ENCODE assay signal across 18 cellular contexts in genomic region chr10:100917071-100917470, GRCh38. TPM values are rescaled to one million over a fixed set of nuclear protein-coding genes. Genes with fewer than 3 reads are reported as not detected.
DNase-seq lines count a peak whose midpoint lies in the region; ATAC-seq and TF ChIP-seq lines count a peak whose summit lies in the region.
"Had no signal": no experiment of that assay in that cellular context is flagged by ENCODE, and none has a peak within 500 bp of the region (broad histone marks: within the 10 kb centered on the region; RNA-seq: fewer than 3 reads in every experiment).

No MANE protein-coding gene starts in this region.

- peaks cover 25% of the 10 kb centered on the region for H3K4me1 ChIP-seq in lower lobe of right lung

- H3K9me3 ChIP-seq in lower lobe of right lung, result no peaks in the 10 kb centered on the region

- H3K4me1 Mint-ChIP-seq in activated naive CD8-positive, alpha-beta T cell (ENCODE audit: low read depth), result peaks cover 29% of the 10 kb centered on the region
- peaks cover 32% of the 10 kb centered on the region for H3K4me1 Mint-ChIP-seq in activated naive CD8-positive, alpha-beta T cell treated with anti-CD3 and anti-CD28 coated beads, Interleukin-2, amount 50 U/mL, for 24 hours
- peaks cover 35% of the 10 kb centered on the region for H3K4me1 Mint-ChIP-seq in activated T-helper 1 cell treated with anti-CD3 and anti-CD28 coated beads, Interleukin-12 subunit alpha, Interleukin-12 subunit beta, Interleukin-2, Interleukin-4 antibody, amounts not matched to agents 30 ng/mL and 10 ng/mL and 1 ng/mL, durations not matched to agents 14 hours and 24 hours and 36 hours (ENCODE audit: low read depth)
- H3K4me1 Mint-ChIP-seq in glutamatergic neuron (ENCODE audit: low read depth, unreplicated experiment), result peaks cover 20% of the 10 kb centered on the region
- H3K4me1 Mint-ChIP-seq in stimulated activated effector memory CD8-positive, alpha-beta T cell treated with anti-CD3 and anti-CD28 coated beads, Interleukin-12 subunit alpha, Interleukin-12 subunit beta, amount 100 ng/mL, for 72 hours, result peaks cover 27% of the 10 kb centered on the region

- peaks cover 2% of the 10 kb centered on the region for H3K36me3 Mint-ChIP-seq in activated naive CD8-positive, alpha-beta T cell
- peaks cover 44% of the 10 kb centered on the region for H3K36me3 Mint-ChIP-seq in activated naive CD8-positive, alpha-beta T cell treated with anti-CD3 and anti-CD28 coated beads, Interleukin-2, amount 50 U/mL, for 24 hours (ENCODE audit: low read depth)
- H3K36me3 Mint-ChIP-seq in activated T-helper 1 cell treated with anti-CD3 and anti-CD28 coated beads, Interleukin-12 subunit alpha, Interleukin-12 subunit beta, Interleukin-2, Interleukin-4 antibody, amounts not matched to agents 30 ng/mL and 10 ng/mL and 1 ng/mL, durations not matched to agents 14 hours and 24 hours and 36 hours (ENCODE audit: low read depth), result peaks cover 23% of the 10 kb centered on the region
- no peaks in the 10 kb centered on the region for H3K36me3 Mint-ChIP-seq in glutamatergic neuron (ENCODE audit: unreplicated experiment)
- peaks cover 86% of the 10 kb centered on the region for H3K36me3 Mint-ChIP-seq in stimulated activated effector memory CD8-positive, alpha-beta T cell treated with anti-CD3 and anti-CD28 coated beads, Interleukin-12 subunit alpha, Interleukin-12 subunit beta, amount 100 ng/mL, for 72 hours

- no peak for ATAC-seq in activated naive CD8-positive, alpha-beta T cell treated with anti-CD3 and anti-CD28 coated beads, Interleukin-2, amount 50 U/mL, for 24 hours
- ATAC-seq in stimulated activated effector memory CD8-positive, alpha-beta T cell treated with anti-CD3 and anti-CD28 coated beads, Interleukin-12 subunit alpha, Interleukin-12 subunit beta, amount 100 ng/mL, for 72 hours, result no peak
- ATAC-seq in lower lobe of right lung, result no peak
- ATAC-seq: Panc1 had no signal

- intact Hi-C loops in activated T-helper 1 cell treated with anti-CD3 and anti-CD28 coated beads, Interleukin-12 subunit alpha, Interleukin-12 subunit beta, Interleukin-2, Interleukin-4 antibody, amounts not matched to agents 30 ng/mL and 10 ng/mL and 1 ng/mL, durations not matched to agents 14 hours and 24 hours and 36 hours (cut with micrococcal nuclease), result loop anchor here (10.0 kb wide), 2 partner anchors 148 to 572 kb away; partner anchors contain the start of genes KAZALD1 and SCD
- intact Hi-C loops in lower lobe of right lung (cut with DNase I), result no loop called here

- H3K36me3 ChIP-seq in lower lobe of right lung, result peaks cover 69% of the 10 kb centered on the region

- H3K4me3 ChIP-seq in lower lobe of right lung, result no peak overlapping the region

- no peaks in the 10 kb centered on the region for H3K9me3 Mint-ChIP-seq in activated naive CD8-positive, alpha-beta T cell (ENCODE audit: low read depth)
- H3K9me3 Mint-ChIP-seq in activated naive CD8-positive, alpha-beta T cell treated with anti-CD3 and anti-CD28 coated beads, Interleukin-2, amount 50 U/mL, for 24 hours, result no peaks in the 10 kb centered on the region
- H3K9me3 Mint-ChIP-seq in activated T-helper 1 cell treated with anti-CD3 and anti-CD28 coated beads, Interleukin-12 subunit alpha, Interleukin-12 subunit beta, Interleukin-2, Interleukin-4 antibody, amounts not matched to agents 30 ng/mL and 10 ng/mL and 1 ng/mL, durations not matched to agents 14 hours and 24 hours and 36 hours, result no peaks in the 10 kb centered on the region
- peaks cover 12% of the 10 kb centered on the region for H3K9me3 Mint-ChIP-seq in glutamatergic neuron (ENCODE audit: unreplicated experiment)
- no peaks in the 10 kb centered on the region for H3K9me3 Mint-ChIP-seq in stimulated activated effector memory CD8-positive, alpha-beta T cell treated with anti-CD3 and anti-CD28 coated beads, Interleukin-12 subunit alpha, Interleukin-12 subunit beta, amount 100 ng/mL, for 72 hours

- DNase-seq in activated naive CD8-positive, alpha-beta T cell treated with anti-CD3 and anti-CD28 coated beads, Interleukin-2, amount 50 U/mL, for 24 hours, result no peak
- DNase-seq in activated T-helper 1 cell treated with anti-CD3 and anti-CD28 coated beads, Interleukin-12 subunit alpha, Interleukin-12 subunit beta, Interleukin-2, Interleukin-4 antibody, amounts not matched to agents 30 ng/mL and 10 ng/mL and 1 ng/mL, durations not matched to agents 14 hours and 24 hours and 36 hours (ENCODE audit: low spot score), result no peak
- DNase-seq in glutamatergic neuron (no peak), lower lobe of right lung (no peak), NCI-H1105 (lab: John Stamatoyannopoulos, UW) (no peak), NCI-H524 (lab: John Stamatoyannopoulos, UW) (no peak)
- no peak for DNase-seq in stimulated activated effector memory CD8-positive, alpha-beta T cell treated with anti-CD3 and anti-CD28 coated beads, Interleukin-12 subunit alpha, Interleukin-12 subunit beta, amount 100 ng/mL, for 72 hours (ENCODE audit: low spot score in 2 of 2)
- DNase-seq: DMS53, MV-4-11, NCI-H2029, NCI-H446 treated with DMSO at 0.1 percent for 48 hours, NCI-H526 treated with DMSO at 0.1 percent for 48 hours, SHP77 had no signal

- TF ChIP-seq CTCF in glutamatergic neuron (IDR thresholded peaks at IDR 0.05; ENCODE audit: partially characterized antibody, unreplicated experiment) (no peak), lower lobe of right lung (IDR thresholded peaks at IDR 0.05) (no peak)

- no peaks in the 10 kb centered on the region for H3K27me3 Mint-ChIP-seq in activated naive CD8-positive, alpha-beta T cell
- H3K27me3 Mint-ChIP-seq in activated naive CD8-positive, alpha-beta T cell treated with anti-CD3 and anti-CD28 coated beads, Interleukin-2, amount 50 U/mL, for 24 hours, result no peaks in the 10 kb centered on the region
- H3K27me3 Mint-ChIP-seq in activated T-helper 1 cell treated with anti-CD3 and anti-CD28 coated beads, Interleukin-12 subunit alpha, Interleukin-12 subunit beta, Interleukin-2, Interleukin-4 antibody, amounts not matched to agents 30 ng/mL and 10 ng/mL and 1 ng/mL, durations not matched to agents 14 hours and 24 hours and 36 hours (ENCODE audit: insufficient read depth), result no peaks in the 10 kb centered on the region
- peaks cover 12% of the 10 kb centered on the region for H3K27me3 Mint-ChIP-seq in glutamatergic neuron (ENCODE audit: unreplicated experiment)

- no peaks in the 10 kb centered on the region for H3K27me3 ChIP-seq in lower lobe of right lung (ENCODE audit: low read depth)

- H3K27ac ChIP-seq in lower lobe of right lung, result no peak overlapping the region
- H3K27ac ChIP-seq: HL-60, RWPE1 had no signal

- H3K27ac Mint-ChIP-seq in activated naive CD8-positive, alpha-beta T cell, result peak overlapping the region; percentile 78
- no peak overlapping the region for H3K27ac Mint-ChIP-seq in activated naive CD8-positive, alpha-beta T cell treated with anti-CD3 and anti-CD28 coated beads, Interleukin-2, amount 50 U/mL, for 24 hours
- peak overlapping the region; percentile 63 for H3K27ac Mint-ChIP-seq in activated T-helper 1 cell treated with anti-CD3 and anti-CD28 coated beads, Interleukin-12 subunit alpha, Interleukin-12 subunit beta, Interleukin-2, Interleukin-4 antibody, amounts not matched to agents 30 ng/mL and 10 ng/mL and 1 ng/mL, durations not matched to agents 14 hours and 24 hours and 36 hours
- H3K27ac Mint-ChIP-seq in glutamatergic neuron (ENCODE audit: unreplicated experiment), result peak overlapping the region; percentile 85
- peak overlapping the region; percentile 85 for H3K27ac Mint-ChIP-seq in stimulated activated effector memory CD8-positive, alpha-beta T cell treated with anti-CD3 and anti-CD28 coated beads, Interleukin-12 subunit alpha, Interleukin-12 subunit beta, amount 100 ng/mL, for 72 hours

- H3K4me3 Mint-ChIP-seq in activated naive CD8-positive, alpha-beta T cell, result no peak overlapping the region
- no peak overlapping the region for H3K4me3 Mint-ChIP-seq in activated naive CD8-positive, alpha-beta T cell treated with anti-CD3 and anti-CD28 coated beads, Interleukin-2, amount 50 U/mL, for 24 hours
- no peak overlapping the region for H3K4me3 Mint-ChIP-seq in activated T-helper 1 cell treated with anti-CD3 and anti-CD28 coated beads, Interleukin-12 subunit alpha, Interleukin-12 subunit beta, Interleukin-2, Interleukin-4 antibody, amounts not matched to agents 30 ng/mL and 10 ng/mL and 1 ng/mL, durations not matched to agents 14 hours and 24 hours and 36 hours
- peak overlapping the region; percentile 72 for H3K4me3 Mint-ChIP-seq in glutamatergic neuron (ENCODE audit: unreplicated experiment)
- no peak overlapping the region for H3K4me3 Mint-ChIP-seq in stimulated activated effector memory CD8-positive, alpha-beta T cell treated with anti-CD3 and anti-CD28 coated beads, Interleukin-12 subunit alpha, Interleukin-12 subunit beta, amount 100 ng/mL, for 72 hours

RNA-seq across cellular contexts. Expression of gene SLF2, which starts 4.3 kb away (rescaled TPM):
- 33.4 and 36.1 TPM in 2 replicates for total RNA-seq in activated T-helper 1 cell treated with anti-CD3 and anti-CD28 coated beads, Interleukin-12 subunit alpha, Interleukin-12 subunit beta, Interleukin-2, Interleukin-4 antibody, amounts not matched to agents 30 ng/mL and 10 ng/mL and 1 ng/mL, durations not matched to agents 14 hours and 24 hours and 36 hours
- total RNA-seq in glutamatergic neuron (ENCODE audit: unreplicated experiment) (35.9 TPM), lower lobe of right lung (34.4 TPM)

RNA-seq across cellular contexts. Expression of gene SEMA4G, which starts 52.2 kb away (rescaled TPM):
- 0.31 and 0.83 TPM in 2 replicates for total RNA-seq in activated T-helper 1 cell treated with anti-CD3 and anti-CD28 coated beads, Interleukin-12 subunit alpha, Interleukin-12 subunit beta, Interleukin-2, Interleukin-4 antibody, amounts not matched to agents 30 ng/mL and 10 ng/mL and 1 ng/mL, durations not matched to agents 14 hours and 24 hours and 36 hours
- total RNA-seq in glutamatergic neuron (ENCODE audit: unreplicated experiment) (46.9 TPM), lower lobe of right lung (5.1 TPM)
- total RNA-seq: A172 had no signal
